Comparison of ENCODE assay signal across 5 cellular contexts in the genomic region with DNA sequence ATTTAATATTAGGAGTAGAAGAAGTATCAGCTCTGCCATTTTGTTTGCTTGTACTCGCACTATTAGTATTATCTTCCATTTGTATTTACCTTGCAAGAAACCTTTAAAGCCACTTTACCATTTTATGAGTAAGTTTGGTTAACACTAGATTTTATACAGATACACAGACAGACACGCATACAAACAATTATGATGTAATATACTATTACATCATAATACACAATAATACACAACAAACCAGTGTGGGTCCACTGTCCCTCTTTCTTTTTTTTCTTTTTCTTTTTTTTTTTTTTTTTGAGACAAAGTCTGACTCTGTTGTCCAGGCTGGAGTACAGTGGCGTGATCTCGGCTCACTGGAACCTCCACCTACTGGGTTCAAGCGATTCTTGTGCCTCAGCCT.
"Had no signal": no experiment of that assay in that cellular context is flagged by ENCODE, and none has a peak within 500 bp of the region (broad histone marks: within the 10 kb centered on the region; RNA-seq: fewer than 3 reads in every experiment).

No MANE protein-coding gene starts in this region.

- DNase-seq: KBM-7, KG1 had no signal

- FAIRE-seq: HTR-8/SVneo had no signal

- H3K9ac ChIP-seq: KMS-11 had no signal

- H3K4me2 ChIP-seq: KMS-11 had no signal

- H3K27ac ChIP-seq: HL-60, KMS-11 had no signal
